ENCODE assay signal across 16 cellular contexts in genomic region chr4:132493476-132493875, GRCh38.
"Had no signal": no experiment of that assay in that cellular context is flagged by ENCODE, and none has a peak within 500 bp of the region (broad histone marks: within the 10 kb centered on the region; RNA-seq: fewer than 3 reads in every experiment).

No MANE protein-coding gene starts in this region.

- H3K27me3 ChIP-seq: brain microvascular endothelial cell, gastroesophageal sphincter, heart right ventricle had no signal

- FAIRE-seq: islet of Langerhans had no signal

- H3K27ac ChIP-seq: brain microvascular endothelial cell, epithelial cell of prostate, gastroesophageal sphincter, heart right ventricle had no signal

- H3K27me3 Mint-ChIP-seq: activated CD4-positive, alpha-beta T cell treated with anti-CD3 and anti-CD28 coated beads, Interleukin-2, amount 10 ng/mL, durations not matched to agents 7 days and 5 days; activated naive CD8-positive, alpha-beta T cell treated with anti-CD3 and anti-CD28 coated beads for 36 hours; central memory CD8-positive, alpha-beta T cell; effector memory CD8-positive, alpha-beta T cell; naive B cell; stimulated activated memory B cell treated with anti-CD40 and anti-IgM and Interleukin-4, amounts not matched to agents 10 μg/mL and 1 μg/mL and 100 μg/mL, for 72 hours had no signal

- H3K36me3 Mint-ChIP-seq: activated naive CD8-positive, alpha-beta T cell treated with anti-CD3 and anti-CD28 coated beads for 36 hours; naive B cell; stimulated activated memory B cell treated with anti-CD40 and anti-IgM and Interleukin-4, amounts not matched to agents 10 μg/mL and 1 μg/mL and 100 μg/mL, for 72 hours had no signal

- H3K4me3 ChIP-seq: gastroesophageal sphincter, heart right ventricle had no signal

- H3K4me1 ChIP-seq: gastroesophageal sphincter, heart right ventricle had no signal

- H3K4me1 Mint-ChIP-seq: activated CD4-positive, alpha-beta T cell treated with anti-CD3 and anti-CD28 coated beads, Interleukin-2, amount 10 ng/mL, durations not matched to agents 7 days and 5 days; activated naive CD8-positive, alpha-beta T cell treated with anti-CD3 and anti-CD28 coated beads for 36 hours; central memory CD8-positive, alpha-beta T cell; naive B cell; stimulated activated memory B cell treated with anti-CD40 and anti-IgM and Interleukin-4, amounts not matched to agents 10 μg/mL and 1 μg/mL and 100 μg/mL, for 72 hours had no signal

- DNase-seq: activated CD4-positive, alpha-beta T cell treated with anti-CD3 and anti-CD28 coated beads, Interleukin-2, amount 10 ng/mL, durations not matched to agents 7 days and 5 days; activated CD8-positive, alpha-beta memory T cell treated with anti-CD3 and anti-CD28 coated beads for 24 hours; activated naive CD8-positive, alpha-beta T cell treated with anti-CD3 and anti-CD28 coated beads for 36 hours; brain microvascular endothelial cell; dermis blood vessel endothelial cell; effector memory CD8-positive, alpha-beta T cell; heart right ventricle; left colon; naive B cell; retina; T-helper 9 cell had no signal

- H3K4me3 Mint-ChIP-seq: activated CD4-positive, alpha-beta T cell treated with anti-CD3 and anti-CD28 coated beads, Interleukin-2, amount 10 ng/mL, durations not matched to agents 7 days and 5 days; activated naive CD8-positive, alpha-beta T cell treated with anti-CD3 and anti-CD28 coated beads for 36 hours; central memory CD8-positive, alpha-beta T cell; effector memory CD8-positive, alpha-beta T cell; naive B cell; stimulated activated memory B cell treated with anti-CD40 and anti-IgM and Interleukin-4, amounts not matched to agents 10 μg/mL and 1 μg/mL and 100 μg/mL, for 72 hours had no signal

- H3K36me3 ChIP-seq: brain microvascular endothelial cell, gastroesophageal sphincter, heart right ventricle had no signal

- ATAC-seq: effector memory CD8-positive, alpha-beta T cell; gastroesophageal sphincter; heart right ventricle; left colon; stimulated activated memory B cell treated with anti-CD40 and anti-IgM and Interleukin-4, amounts not matched to agents 10 μg/mL and 1 μg/mL and 100 μg/mL, for 72 hours had no signal

- H3K27ac Mint-ChIP-seq: activated CD4-positive, alpha-beta T cell treated with anti-CD3 and anti-CD28 coated beads, Interleukin-2, amount 10 ng/mL, durations not matched to agents 7 days and 5 days; activated naive CD8-positive, alpha-beta T cell treated with anti-CD3 and anti-CD28 coated beads for 36 hours; effector memory CD8-positive, alpha-beta T cell; naive B cell; stimulated activated memory B cell treated with anti-CD40 and anti-IgM and Interleukin-4, amounts not matched to agents 10 μg/mL and 1 μg/mL and 100 μg/mL, for 72 hours had no signal
